ENCODE assay signal across 9 cellular contexts in genomic region chr15:89664951-89665350, GRCh38. TPM values are rescaled to one million over a fixed set of nuclear protein-coding genes. Genes with fewer than 3 reads are reported as not detected.
DNase-seq lines count a peak whose midpoint lies in the region; ATAC-seq and TF ChIP-seq lines count a peak whose summit lies in the region.
"Had no signal": no experiment of that assay in that cellular context is flagged by ENCODE, and none has a peak within 500 bp of the region (broad histone marks: within the 10 kb centered on the region; RNA-seq: fewer than 3 reads in every experiment).

No MANE protein-coding gene starts in this region.

- in situ Hi-C loops in transverse colon (cut with MboI; ENCODE audit: low pct_ligation_motif_present in 1 of 4, low pct_unique_long_range_greater_than_20kb in 1 of 4, low sequenced_read_pairs in 3 of 4): no loop called here

- no peak for DNase-seq in activated T-cell treated with anti-CD3 and anti-CD28 coated beads, Interleukin-2, amount 50 U/mL, for 24 hours
- DNase-seq in activated T-cell treated with anti-CD3 and anti-CD28 coated beads, Interleukin-2, amount 50 U/mL, for 1 hour: no peak
- DNase-seq in activated naive CD8-positive, alpha-beta T cell treated with anti-CD3 and anti-CD28 coated beads, Interleukin-2, amount 10 ng/mL, durations not matched to agents 7 days and 5 days: no peak
- DNase-seq in transverse colon (no peak), NCI-H2029 (lab: John Stamatoyannopoulos, UW) (no peak), posterior vena cava (ENCODE audit: low spot score) (no peak)

- no peak for TF ChIP-seq EP300 in transverse colon (IDR thresholded peaks at IDR 0.05; ENCODE audit: low read depth)

- no peaks in the 10 kb centered on the region for H3K27me3 ChIP-seq in transverse colon

- H3K27me3 Mint-ChIP-seq in activated T-cell treated with anti-CD3 and anti-CD28 coated beads, Interleukin-2, amount 50 U/mL, for 24 hours: peaks cover 42% of the 10 kb centered on the region
- peaks cover 33% of the 10 kb centered on the region for H3K27me3 Mint-ChIP-seq in activated naive CD8-positive, alpha-beta T cell treated with anti-CD3 and anti-CD28 coated beads, Interleukin-2, amount 10 ng/mL, durations not matched to agents 7 days and 5 days

- H3K9me3 ChIP-seq in mesodermal cell (ENCODE audit: control insufficient read depth, low read length) (no peaks in the 10 kb centered on the region), transverse colon (no peaks in the 10 kb centered on the region)

- H3K4me3 Mint-ChIP-seq in activated T-cell treated with anti-CD3 and anti-CD28 coated beads, Interleukin-2, amount 50 U/mL, for 24 hours: peak overlapping the region; percentile 29
- peak overlapping the region; percentile 66 for H3K4me3 Mint-ChIP-seq in activated naive CD8-positive, alpha-beta T cell treated with anti-CD3 and anti-CD28 coated beads, Interleukin-2, amount 10 ng/mL, durations not matched to agents 7 days and 5 days

- H3K27ac Mint-ChIP-seq in activated T-cell treated with anti-CD3 and anti-CD28 coated beads, Interleukin-2, amount 50 U/mL, for 24 hours: no peak overlapping the region
- H3K27ac Mint-ChIP-seq in activated naive CD8-positive, alpha-beta T cell treated with anti-CD3 and anti-CD28 coated beads, Interleukin-2, amount 10 ng/mL, durations not matched to agents 7 days and 5 days: no peak overlapping the region

- H3K4me3 ChIP-seq in mesodermal cell (ENCODE audit: extremely low read depth, insufficient read depth, low read length, poor library complexity, severe bottlenecking): peak overlapping the region; percentile 19
- H3K4me3 ChIP-seq in transverse colon: peak overlapping the region in 3 of 4 donors; percentile 34 to 50 (median 37)
- H3K4me3 ChIP-seq: K562 had no signal

- intact Hi-C loops in transverse colon (cut with DNase I; ENCODE audit: low total_unique reads) (no loop called here), posterior vena cava (cut with DNase I) (no loop called here)

- no peaks in the 10 kb centered on the region for H3K36me3 ChIP-seq in mesodermal cell (ENCODE audit: control insufficient read depth, insufficient read depth, low read length)
- H3K36me3 ChIP-seq in transverse colon: no peaks in the 10 kb centered on the region

- no peak for TF ChIP-seq POLR2A in transverse colon (IDR thresholded peaks at IDR 0.05)

- TF ChIP-seq CTCF in transverse colon (IDR thresholded peaks at IDR 0.05): no peak

- WGBS in mesodermal cell (ENCODE audit: insufficient coverage in 2 of 2), 2 experiments: 65 to 67% methylated on average over 2 of the region's 5 CpGs
- 60 to 72% methylated on average over 5 of the region's 5 CpGs for WGBS in transverse colon (ENCODE audit: low coverage in 1 of 2), 2 donors

- H3K36me3 Mint-ChIP-seq in activated T-cell treated with anti-CD3 and anti-CD28 coated beads, Interleukin-2, amount 50 U/mL, for 24 hours (ENCODE audit: low read depth): no peaks in the 10 kb centered on the region
- H3K36me3 Mint-ChIP-seq in activated naive CD8-positive, alpha-beta T cell treated with anti-CD3 and anti-CD28 coated beads, Interleukin-2, amount 10 ng/mL, durations not matched to agents 7 days and 5 days: no peaks in the 10 kb centered on the region

- H3K27ac ChIP-seq in mesodermal cell (ENCODE audit: low read depth, low read length, severe bottlenecking): no peak overlapping the region
- peak overlapping the region; percentile 73 to 82 (median 76) for H3K27ac ChIP-seq in transverse colon

- POLR2A ChIA-PET in activated naive CD8-positive, alpha-beta T cell treated with anti-CD3 and anti-CD28 coated beads, Interleukin-2, amount 10 ng/mL, durations not matched to agents 7 days and 5 days (lab: Charles Lee): no interaction called here

- H3K4me1 Mint-ChIP-seq in activated T-cell treated with anti-CD3 and anti-CD28 coated beads, Interleukin-2, amount 50 U/mL, for 24 hours (ENCODE audit: low read depth): peaks cover 1% of the 10 kb centered on the region
- peaks cover 2% of the 10 kb centered on the region for H3K4me1 Mint-ChIP-seq in activated naive CD8-positive, alpha-beta T cell treated with anti-CD3 and anti-CD28 coated beads, Interleukin-2, amount 10 ng/mL, durations not matched to agents 7 days and 5 days

- no peaks in the 10 kb centered on the region for H3K9me3 Mint-ChIP-seq in activated T-cell treated with anti-CD3 and anti-CD28 coated beads, Interleukin-2, amount 50 U/mL, for 24 hours
- H3K9me3 Mint-ChIP-seq in activated naive CD8-positive, alpha-beta T cell treated with anti-CD3 and anti-CD28 coated beads, Interleukin-2, amount 10 ng/mL, durations not matched to agents 7 days and 5 days: no peaks in the 10 kb centered on the region

- H3K4me1 ChIP-seq in mesodermal cell (ENCODE audit: control insufficient read depth, insufficient read depth, low read length, poor library complexity, severe bottlenecking) (peaks cover 18% of the 10 kb centered on the region), transverse colon (peaks cover 11 to 28% (median 17%) of the 10 kb centered on the region in 4 donors)

- no peak for ATAC-seq in activated naive CD8-positive, alpha-beta T cell treated with anti-CD3 and anti-CD28 coated beads, Interleukin-2, amount 10 ng/mL, durations not matched to agents 7 days and 5 days (ENCODE audit: low read depth)
- ATAC-seq in HG03442 (IDR thresholded peaks at IDR 0.05; ENCODE audit: unreplicated experiment): no peak

RNA-seq across cellular contexts. Expression of gene KIF7, which starts 9.7 kb away (rescaled TPM):
- total RNA-seq in activated naive CD8-positive, alpha-beta T cell treated with anti-CD3 and anti-CD28 coated beads, Interleukin-2, amount 10 ng/mL, durations not matched to agents 7 days and 5 days: under 1 TPM; 0.14 to 0.20 TPM
- polyA plus RNA-seq in mesodermal cell (2013, experiment 1 of 2): 9.3 TPM
- polyA plus RNA-seq in mesodermal cell (2013, experiment 2 of 2): 7.5 TPM
- total RNA-seq in transverse colon (10 to 100 TPM in 1 of 4 donors, 1 to 10 TPM in 3; 2.3 to 11.5 (median 5.4) TPM), posterior vena cava (10 to 100 TPM; 13.0 to 15.3 TPM)

RNA-seq across cellular contexts. Expression of gene PLIN1, which starts 14.2 kb away (rescaled TPM):
- total RNA-seq in activated naive CD8-positive, alpha-beta T cell treated with anti-CD3 and anti-CD28 coated beads, Interleukin-2, amount 10 ng/mL, durations not matched to agents 7 days and 5 days: under 1 TPM; 0.61 to 0.79 TPM
- 0.22 TPM for polyA plus RNA-seq in mesodermal cell (2013, experiment 1 of 2)
- polyA plus RNA-seq in mesodermal cell (2013, experiment 2 of 2): 0.25 TPM
- total RNA-seq in transverse colon (10 to 100 TPM in 3 of 4 donors, 1 to 10 TPM in 1; 4.6 to 48.3 (median 11.9) TPM), posterior vena cava (1 to 10 TPM; 3.8 to 4.6 TPM)
- total RNA-seq: K562 had no signal
- polyA plus RNA-seq: K562 had no signal

RNA-seq across cellular contexts. Expression of gene PEX11A, which starts 25.6 kb away (rescaled TPM):
- total RNA-seq in activated naive CD8-positive, alpha-beta T cell treated with anti-CD3 and anti-CD28 coated beads, Interleukin-2, amount 10 ng/mL, durations not matched to agents 7 days and 5 days: 1 to 10 TPM; 3.7 to 3.8 TPM
- 3.2 TPM for polyA plus RNA-seq in mesodermal cell (2013, experiment 1 of 2)
- 3.8 TPM for polyA plus RNA-seq in mesodermal cell (2013, experiment 2 of 2)
- 100 to 1,000 TPM in 1 of 4 donors, 10 to 100 TPM in 2, 1 to 10 TPM in 1; 6.8 to 113 (median 40.6) TPM for total RNA-seq in transverse colon
- total RNA-seq in posterior vena cava: 1 to 10 TPM; 4.9 to 7.1 TPM
- total RNA-seq: K562 had no signal
- polyA plus RNA-seq: K562 had no signal

RNA-seq across cellular contexts. Expression of gene WDR93, which starts 25.7 kb away (rescaled TPM):
- total RNA-seq in activated naive CD8-positive, alpha-beta T cell treated with anti-CD3 and anti-CD28 coated beads, Interleukin-2, amount 10 ng/mL, durations not matched to agents 7 days and 5 days: not detected
- polyA plus RNA-seq in mesodermal cell (2013, experiment 1 of 2): not detected
- not detected for polyA plus RNA-seq in mesodermal cell (2013, experiment 2 of 2)
- total RNA-seq in transverse colon (not detected), posterior vena cava (not detected)
- total RNA-seq: K562 had no signal
- polyA plus RNA-seq: K562 had no signal
